ENCODE assay signal across 8 cellular contexts in genomic region chr22:36486619-36487384, GRCh38. TPM values are rescaled to one million over a fixed set of nuclear protein-coding genes. Genes with fewer than 3 reads are reported as not detected.
DNase-seq lines count a peak whose midpoint lies in the region; ATAC-seq and TF ChIP-seq lines count a peak whose summit lies in the region.

No MANE protein-coding gene starts in this region.

- DNase-seq in AML-193 (lab: John Stamatoyannopoulos, UW) (peak; percentile 29 to 38), retinal pigment epithelial cell (ENCODE audit: low read depth) (no peak), dedifferentiated amniotic fluid mesenchymal stem cell (ENCODE audit: extremely low spot score) (no peak)
- peak; percentile 89 for DNase-seq in activated CD4-positive, alpha-beta T cell treated with anti-CD3 and anti-CD28 coated beads, Interleukin-2, amount 10 ng/mL, durations not matched to agents 24 days and 14 days
- peak; percentile 31 to 51 (median 32) for DNase-seq in effector memory CD4-positive, alpha-beta T cell

- TF ChIP-seq CTCF in HEK293 (tag by site-specific recombination; IDR thresholded peaks at IDR 0.05): peak; percentile 79
- TF ChIP-seq CTCF in retinal pigment epithelial cell (conservative IDR thresholded peaks at IDR 0.05; ENCODE audit: low read depth, low read length): peak; percentile 72

- H3K4me3 ChIP-seq in HEK293 (ENCODE audit: low read depth, low read length) (no peak overlapping the region), retinal pigment epithelial cell (ENCODE audit: low read length) (no peak overlapping the region)
- no peak overlapping the region for H3K4me3 ChIP-seq in effector memory CD4-positive, alpha-beta T cell (ENCODE audit: insufficient read depth, low read depth, low read length, poor library complexity, severe bottlenecking)

- CTCF ChIA-PET in HEK293 (lab: Yijun Ruan, JAX): interaction anchor here (0.6 to 5.0 kb wide), 54 partner anchors 9 to 626 kb away, joined by 3 to 45 read pairs (median 4); partner anchors contain the start of genes APOL2 and FOXRED2

- peaks cover 16% of the 10 kb centered on the region for H3K36me3 Mint-ChIP-seq in activated CD4-positive, alpha-beta T cell treated with anti-CD3 and anti-CD28 coated beads, Interleukin-2, amount 10 ng/mL, durations not matched to agents 24 days and 14 days (ENCODE audit: low read depth)

- no peaks in the 10 kb centered on the region for H3K9me3 Mint-ChIP-seq in activated CD4-positive, alpha-beta T cell treated with anti-CD3 and anti-CD28 coated beads, Interleukin-2, amount 10 ng/mL, durations not matched to agents 24 days and 14 days

- peaks cover 9% of the 10 kb centered on the region for H3K4me1 Mint-ChIP-seq in activated CD4-positive, alpha-beta T cell treated with anti-CD3 and anti-CD28 coated beads, Interleukin-2, amount 10 ng/mL, durations not matched to agents 24 days and 14 days

- no peaks in the 10 kb centered on the region for H3K9me3 ChIP-seq in HEK293 (ENCODE audit: control insufficient read depth, insufficient read depth, low read depth, low read length)
- H3K9me3 ChIP-seq in effector memory CD4-positive, alpha-beta T cell (ENCODE audit: control insufficient read depth, low read length): no peaks in the 10 kb centered on the region

- ATAC-seq in GM19463 (IDR thresholded peaks at IDR 0.05; ENCODE audit: unreplicated experiment): no peak
- ATAC-seq in GM19395 (IDR thresholded peaks at IDR 0.05; ENCODE audit: unreplicated experiment): no peak

- no peak overlapping the region for H3K4me3 Mint-ChIP-seq in activated CD4-positive, alpha-beta T cell treated with anti-CD3 and anti-CD28 coated beads, Interleukin-2, amount 10 ng/mL, durations not matched to agents 24 days and 14 days

- no peaks in the 10 kb centered on the region for H3K27me3 ChIP-seq in effector memory CD4-positive, alpha-beta T cell (replicated peaks; ENCODE audit: control insufficient read depth, insufficient read depth, low read length, poor library complexity, severe bottlenecking)

- H3K27ac Mint-ChIP-seq in activated CD4-positive, alpha-beta T cell treated with anti-CD3 and anti-CD28 coated beads, Interleukin-2, amount 10 ng/mL, durations not matched to agents 24 days and 14 days: no peak overlapping the region

- no peaks in the 10 kb centered on the region for H3K27me3 Mint-ChIP-seq in activated CD4-positive, alpha-beta T cell treated with anti-CD3 and anti-CD28 coated beads, Interleukin-2, amount 10 ng/mL, durations not matched to agents 24 days and 14 days

- intact Hi-C loops in activated CD4-positive, alpha-beta T cell treated with anti-CD3 and anti-CD28 coated beads, Interleukin-2, amount 10 ng/mL, durations not matched to agents 24 days and 14 days (cut with micrococcal nuclease): loop anchor here (10.0 kb wide), 1 partner anchor 322 kb away; the partner anchor contains the start of gene APOL3

- H3K4me1 ChIP-seq in HEK293 (ENCODE audit: control insufficient read depth, insufficient read depth, low read length): no peaks in the 10 kb centered on the region; the same call in 1 of the 2 replicates
- H3K4me1 ChIP-seq in effector memory CD4-positive, alpha-beta T cell (ENCODE audit: control insufficient read depth, insufficient read depth, low read length, poor library complexity, severe bottlenecking): no peaks in the 10 kb centered on the region

- no peak overlapping the region for H3K27ac ChIP-seq in HEK293 (ENCODE audit: extremely low read depth, low read depth, low read length)
- H3K27ac ChIP-seq in effector memory CD4-positive, alpha-beta T cell (ENCODE audit: insufficient read depth, low read length, poor library complexity, severe bottlenecking): no peak overlapping the region

- POLR2A ChIA-PET in HEK293 (lab: Yijun Ruan, JAX): interaction anchor here (1.3 kb wide), 1 partner anchor 248 kb away, joined by 4 read pairs; the partner anchor contains the start of gene APOL2

- H3K36me3 ChIP-seq in HEK293 (ENCODE audit: control insufficient read depth in 2 of 2, insufficient read depth in 1 of 2, low read length in 2 of 2): peaks cover 32 to 56% of the 10 kb centered on the region in 2 experiments
- no peaks in the 10 kb centered on the region for H3K36me3 ChIP-seq in effector memory CD4-positive, alpha-beta T cell (ENCODE audit: control insufficient read depth, insufficient read depth, low read length)

TF ChIP-seq in HEK293, 187 proteins besides CTCF, POLR2A, EP300 and RAD21:
- TF ChIP-seq KLF9 (tag by site-specific recombination; IDR thresholded peaks at IDR 0.05; ENCODE audit: low read depth) (no peak), SETDB1 (IDR thresholded peaks at IDR 0.05; ENCODE audit: insufficient read length, low read length) (peak; percentile 21), ZNF423 (tag by site-specific recombination; IDR thresholded peaks at IDR 0.05) (no peak), ZNF510 (tag by site-specific recombination; IDR thresholded peaks at IDR 0.05; ENCODE audit: insufficient replicate concordance) (no peak), ZNF654 (tag by site-specific recombination; IDR thresholded peaks at IDR 0.05; ENCODE audit: low read depth) (peak; percentile 88), PRDM1 (tag by site-specific recombination; IDR thresholded peaks at IDR 0.05) (peak; percentile 37; the same call in 1 of the 2 replicates), ZNF169 (tag by site-specific recombination; IDR thresholded peaks at IDR 0.05) (no peak)
- TF ChIP-seq, protein P1, sequence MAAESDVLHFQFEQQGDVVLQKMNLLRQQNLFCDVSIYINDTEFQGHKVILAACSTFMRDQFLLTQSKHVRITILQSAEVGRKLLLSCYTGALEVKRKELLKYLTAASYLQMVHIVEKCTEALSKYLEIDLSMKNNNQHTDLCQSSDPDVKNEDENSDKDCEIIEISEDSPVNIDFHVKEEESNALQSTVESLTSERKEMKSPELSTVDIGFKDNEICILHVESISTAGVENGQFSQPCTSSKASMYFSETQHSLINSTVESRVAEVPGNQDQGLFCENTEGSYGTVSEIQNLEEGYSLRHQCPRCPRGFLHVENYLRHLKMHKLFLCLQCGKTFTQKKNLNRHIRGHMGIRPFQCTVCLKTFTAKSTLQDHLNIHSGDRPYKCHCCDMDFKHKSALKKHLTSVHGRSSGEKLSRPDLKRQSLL (tag by site-specific recombination; IDR thresholded peaks at IDR 0.05): no peak
TF ChIP-seq in HEK293: peak in this region for 3.

RNA-seq across cellular contexts. Expression of gene TXN2, which starts 5.4 kb away (rescaled TPM):
- total RNA-seq in activated CD4-positive, alpha-beta T cell treated with anti-CD3 and anti-CD28 coated beads, Interleukin-2, amount 10 ng/mL, durations not matched to agents 24 days and 14 days: 96.5 and 98.7 TPM in 2 replicates

RNA-seq across cellular contexts. Expression of gene FOXRED2, which starts 20.0 kb away (rescaled TPM):
- 25.4 and 26.3 TPM in 2 replicates for total RNA-seq in activated CD4-positive, alpha-beta T cell treated with anti-CD3 and anti-CD28 coated beads, Interleukin-2, amount 10 ng/mL, durations not matched to agents 24 days and 14 days

RNA-seq across cellular contexts. Expression of gene EIF3D, which starts 42.2 kb away (rescaled TPM):
- 353 and 367 TPM in 2 replicates for total RNA-seq in activated CD4-positive, alpha-beta T cell treated with anti-CD3 and anti-CD28 coated beads, Interleukin-2, amount 10 ng/mL, durations not matched to agents 24 days and 14 days

Comparison
In these comparisons a context has a peak if more than half of its experiments do, and no peak if none do; other contexts are left out.
1. DNase-seq: peak in AML-193 (2 of 2), activated CD4-positive, alpha-beta T cell treated with anti-CD3 and anti-CD28 coated beads, Interleukin-2, amount 10 ng/mL, durations not matched to agents 24 days and 14 days (single experiment) and effector memory CD4-positive, alpha-beta T cell (3 of 3); none in retinal pigment epithelial cell (single experiment) and dedifferentiated amniotic fluid mesenchymal stem cell (single experiment).